Comparison of ENCODE assay signal across 8 cellular contexts in genomic region chr1:160193091-160193819, GRCh38. TPM values are rescaled to one million over a fixed set of nuclear protein-coding genes. Genes with fewer than 3 reads are reported as not detected.
A peak's percentile ranks its signal among the peaks of the same experiment; 100 is the strongest.
DNase-seq lines count a peak whose midpoint lies in the region; ATAC-seq, FAIRE-seq and TF ChIP-seq lines count a peak whose summit lies in the region.

No MANE protein-coding gene starts in this region.

- no peaks in the 10 kb centered on the region for H4K20me1 ChIP-seq in GM23248 (ENCODE audit: insufficient read depth)

- H3K9me2 ChIP-seq in GM23248 (ENCODE audit: insufficient read depth), result no peaks in the 10 kb centered on the region

- H3K9me3 ChIP-seq in CD4-positive, CD25-positive, alpha-beta regulatory T cell (ENCODE audit: control insufficient read depth in 2 of 2, low read length in 2 of 2), result no peaks in the 10 kb centered on the region
- H3K9me3 ChIP-seq in GM23248 (ENCODE audit: low read depth), result no peaks in the 10 kb centered on the region
- no peaks in the 10 kb centered on the region for H3K9me3 ChIP-seq in T-helper 17 cell (ENCODE audit: control insufficient read depth, low read length, poor library complexity, severe bottlenecking)

- no peaks in the 10 kb centered on the region for H3F3A ChIP-seq in GM23248 (ENCODE audit: insufficient read depth)

- in situ Hi-C loops in GM23248 (cut with MboI), result no loop called here

- no peaks in the 10 kb centered on the region for H3K4me1 Mint-ChIP-seq in CD4-positive, CD25-positive, alpha-beta regulatory T cell
- H3K4me1 Mint-ChIP-seq in T-helper 17 cell (no peaks in the 10 kb centered on the region), progenitor cell of endocrine pancreas (ENCODE audit: low read depth) (no peaks in the 10 kb centered on the region)

- no peak overlapping the region for H3K4me3 Mint-ChIP-seq in CD4-positive, CD25-positive, alpha-beta regulatory T cell
- H3K4me3 Mint-ChIP-seq in T-helper 17 cell (no peak overlapping the region), progenitor cell of endocrine pancreas (ENCODE audit: low read depth) (no peak overlapping the region)

- no peaks in the 10 kb centered on the region for H3K79me2 ChIP-seq in GM23248 (ENCODE audit: insufficient read depth)

- peak; percentile 27 for FAIRE-seq in urothelium cell line (lab: Jason Lieb, UNC)

- no peak overlapping the region for H3K27ac ChIP-seq in CD4-positive, CD25-positive, alpha-beta regulatory T cell (ENCODE audit: insufficient read depth, low read length, poor library complexity, severe bottlenecking)
- H3K27ac ChIP-seq in GM23248, result peak overlapping the region; percentile 23; the same call in 1 of the 2 replicates

- DNase-seq in CD4-positive, CD25-positive, alpha-beta regulatory T cell, result peak; percentile 70 to 72 (median 71)
- DNase-seq in GM23248 (peak; percentile 95), NCI-H146 treated with DMSO at 0.1 percent for 48 hours (lab: John Stamatoyannopoulos, UW; ENCODE audit: unreplicated experiment) (peak; percentile 81), T-helper 17 cell (peak; percentile 63 to 81 (median 71)), amygdala (lab: John Stamatoyannopoulos, UW) (peak in 55 of 56 donors; percentile 25 to 88 (median 70)), left ventricle myocardium superior (peak; percentile 89), progenitor cell of endocrine pancreas (ENCODE audit: low spot score, unreplicated experiment) (peak; percentile 91), urothelium cell line (ENCODE audit: low spot score) (peak; percentile 78)

- H3K4me2 ChIP-seq in GM23248 (ENCODE audit: unreplicated experiment), result peak overlapping the region; percentile 59

- no peak overlapping the region for H3K27ac Mint-ChIP-seq in CD4-positive, CD25-positive, alpha-beta regulatory T cell
- H3K27ac Mint-ChIP-seq in T-helper 17 cell (no peak overlapping the region), progenitor cell of endocrine pancreas (no peak overlapping the region)

- peak overlapping the region; percentile 39; the same call in 1 of the 2 replicates for H3K9ac ChIP-seq in GM23248

- peak overlapping the region; percentile 53 for H2AFZ ChIP-seq in GM23248

- H3K27me3 ChIP-seq in CD4-positive, CD25-positive, alpha-beta regulatory T cell (ENCODE audit: control insufficient read depth, insufficient read depth, low read length), result no peaks in the 10 kb centered on the region
- H3K27me3 ChIP-seq in GM23248 (replicated peaks; ENCODE audit: insufficient read depth), result no peaks in the 10 kb centered on the region

- peak; percentile 98 for TF ChIP-seq CTCF in progenitor cell of endocrine pancreas (IDR thresholded peaks at IDR 0.05; ENCODE audit: unreplicated experiment)

- 18 to 26% methylated on average over 15 to 16 of the region's 16 CpGs for WGBS in GM23248 (ENCODE audit: low coverage in 1 of 2, low lambda C conversion rate in 2 of 2, missing lambda C conversion rate in 2 of 2), 2 experiments

- intact Hi-C loops in left ventricle myocardium superior (cut with micrococcal nuclease), result loop anchor here (10.0 kb wide), 2 partner anchors 62 to 88 kb away; no protein-coding TSS in a partner anchor

- no peaks in the 10 kb centered on the region for H3K36me3 ChIP-seq in CD4-positive, CD25-positive, alpha-beta regulatory T cell (ENCODE audit: control insufficient read depth, insufficient read depth, low read length)
- H3K36me3 ChIP-seq in GM23248 (ENCODE audit: low read depth), result no peaks in the 10 kb centered on the region

- ATAC-seq in CD4-positive, CD25-positive, alpha-beta regulatory T cell (ENCODE audit: low read depth in 2 of 2), result peak; percentile 72 to 80
- ATAC-seq in T-helper 17 cell (peak; percentile 91), left ventricle myocardium superior (peak; percentile 81)

- H3K27me3 Mint-ChIP-seq in CD4-positive, CD25-positive, alpha-beta regulatory T cell, result peaks cover 5% of the 10 kb centered on the region
- H3K27me3 Mint-ChIP-seq in T-helper 17 cell (peaks cover 7% of the 10 kb centered on the region), progenitor cell of endocrine pancreas (peaks cover 3% of the 10 kb centered on the region)

- no peak overlapping the region for H3K4me3 ChIP-seq in CD4-positive, CD25-positive, alpha-beta regulatory T cell (ENCODE audit: low read depth, low read length)
- H3K4me3 ChIP-seq in GM23248, result no peak overlapping the region

- H3K9me3 Mint-ChIP-seq in CD4-positive, CD25-positive, alpha-beta regulatory T cell, result no peaks in the 10 kb centered on the region
- H3K9me3 Mint-ChIP-seq in progenitor cell of endocrine pancreas (ENCODE audit: low read depth), result no peaks in the 10 kb centered on the region

- H3K36me3 Mint-ChIP-seq in CD4-positive, CD25-positive, alpha-beta regulatory T cell, result no peaks in the 10 kb centered on the region
- H3K36me3 Mint-ChIP-seq in T-helper 17 cell (ENCODE audit: low read depth), result no peaks in the 10 kb centered on the region
- no peaks in the 10 kb centered on the region for H3K36me3 Mint-ChIP-seq in progenitor cell of endocrine pancreas (ENCODE audit: insufficient read depth)

- no peaks in the 10 kb centered on the region for H3K4me1 ChIP-seq in CD4-positive, CD25-positive, alpha-beta regulatory T cell (ENCODE audit: control insufficient read depth, insufficient read depth, low read length, poor library complexity, severe bottlenecking)
- H3K4me1 ChIP-seq in GM23248 (ENCODE audit: insufficient read depth), result peaks cover 9% of the 10 kb centered on the region

RNA-seq across cellular contexts. Expression of gene CASQ1, which starts 2.9 kb away (rescaled TPM):
- total RNA-seq in CD4-positive, CD25-positive, alpha-beta regulatory T cell, result not detected
- polyA plus RNA-seq in CD4-positive, CD25-positive, alpha-beta regulatory T cell, result not detected
- total RNA-seq in GM23248 (2014; rRNA removed; shearing (Covaris generic)), result 0.11 and 0.51 TPM in 2 replicates
- polyA plus RNA-seq in GM23248 (2016; fragmentation: Nextera tagmentation; extraction: Ambion mirVana), result 0.10 TPM in 1 of 2 replicates, not detected in the other
- total RNA-seq in T-helper 17 cell (not detected), left ventricle myocardium superior (20.0 TPM), progenitor cell of endocrine pancreas (not detected in 2 replicates)

RNA-seq across cellular contexts. Expression of gene PEA15, which starts 11.9 kb away (rescaled TPM):
- total RNA-seq in CD4-positive, CD25-positive, alpha-beta regulatory T cell, result 21.5 TPM
- 10 to 100 TPM in 1 of 4 donors, 1 to 10 TPM in 3; 7.5 to 10.2 (median 8.3) TPM for polyA plus RNA-seq in CD4-positive, CD25-positive, alpha-beta regulatory T cell
- total RNA-seq in GM23248 (2014; rRNA removed; shearing (Covaris generic)), result 368 and 415 TPM in 2 replicates
- polyA plus RNA-seq in GM23248 (2016; fragmentation: Nextera tagmentation; extraction: Ambion mirVana), result 638 and 651 TPM in 2 replicates
- total RNA-seq in T-helper 17 cell (10 to 100 TPM; 19.6 to 21.6 TPM), left ventricle myocardium superior (277 TPM), progenitor cell of endocrine pancreas (31.2 and 37.6 TPM in 2 replicates)

RNA-seq across cellular contexts. Expression of gene ATP1A4, which starts 41.9 kb away (rescaled TPM):
- total RNA-seq in CD4-positive, CD25-positive, alpha-beta regulatory T cell, result not detected
- polyA plus RNA-seq in CD4-positive, CD25-positive, alpha-beta regulatory T cell, result not detected
- total RNA-seq in GM23248 (2014; rRNA removed; shearing (Covaris generic)), result not detected in 2 replicates
- polyA plus RNA-seq in GM23248 (2016; fragmentation: Nextera tagmentation; extraction: Ambion mirVana), result not detected in 2 replicates
- total RNA-seq in T-helper 17 cell (under 1 TPM in 1 of 2 donors, not detected in 1; 0.27 TPM), left ventricle myocardium superior (not detected), progenitor cell of endocrine pancreas (not detected in 2 replicates)

Comparison
In these comparisons a context has a peak if more than half of its experiments do, and no peak if none do; other contexts are left out.
1. RNA of gene CASQ1, which starts 2.9 kb away (total RNA-seq): 20.0 TPM in left ventricle myocardium superior (single experiment); not detected in T-helper 17 cell, 0.11 to 0.51 TPM in GM23248, not detected in progenitor cell of endocrine pancreas and not detected in CD4-positive, CD25-positive, alpha-beta regulatory T cell (single experiment); every median in the first group is over 10 times any median in the second.
2. Peak in every context shown above with its lines, with median percentiles within 50 percentile points of each other: ATAC-seq and DNase-seq.